3 cellular contexts compared by ENCODE assay signal in the genomic region with DNA sequence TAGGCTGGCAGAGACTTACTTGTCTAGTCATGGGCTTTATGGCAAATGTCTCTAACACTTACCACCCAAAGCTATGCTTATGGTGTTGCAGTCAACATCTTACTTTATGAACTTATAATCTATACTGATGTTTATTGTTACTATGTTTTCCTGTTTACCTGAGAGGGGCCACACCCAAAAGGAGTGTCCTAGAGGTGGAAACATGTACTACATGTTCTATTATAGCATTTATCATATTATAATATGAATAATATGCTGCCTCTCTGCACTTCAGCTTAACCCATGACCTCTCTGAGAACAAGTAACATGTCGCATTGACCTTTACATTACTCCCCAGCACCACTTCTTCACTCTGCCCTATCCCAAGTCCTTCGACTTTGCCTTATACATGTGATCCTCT.
TF ChIP-seq lines count a peak whose summit lies in the region.

No MANE protein-coding gene starts in this region.

TF ChIP-seq in SK-N-SH, 30 proteins besides CTCF, POLR2A, EP300 and RAD21 (continues in another document):
- TF ChIP-seq, protein P1, sequence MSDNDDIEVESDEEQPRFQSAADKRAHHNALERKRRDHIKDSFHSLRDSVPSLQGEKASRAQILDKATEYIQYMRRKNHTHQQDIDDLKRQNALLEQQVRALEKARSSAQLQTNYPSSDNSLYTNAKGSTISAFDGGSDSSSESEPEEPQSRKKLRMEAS (IDR thresholded peaks at IDR 0.05; ENCODE audit: low read depth): no peak
- no peak for TF ChIP-seq SIN3A (IDR thresholded peaks at IDR 0.05; ENCODE audit: borderline replicate concordance, low read depth, low read length)
- no peak for TF ChIP-seq GABPA (IDR thresholded peaks at IDR 0.05; ENCODE audit: low read depth)
- TF ChIP-seq, protein P2, sequence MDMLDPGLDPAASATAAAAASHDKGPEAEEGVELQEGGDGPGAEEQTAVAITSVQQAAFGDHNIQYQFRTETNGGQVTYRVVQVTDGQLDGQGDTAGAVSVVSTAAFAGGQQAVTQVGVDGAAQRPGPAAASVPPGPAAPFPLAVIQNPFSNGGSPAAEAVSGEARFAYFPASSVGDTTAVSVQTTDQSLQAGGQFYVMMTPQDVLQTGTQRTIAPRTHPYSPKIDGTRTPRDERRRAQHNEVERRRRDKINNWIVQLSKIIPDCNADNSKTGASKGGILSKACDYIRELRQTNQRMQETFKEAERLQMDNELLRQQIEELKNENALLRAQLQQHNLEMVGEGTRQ (IDR thresholded peaks at IDR 0.05; ENCODE audit: borderline replicate concordance, low read depth, low read length): no peak
- TF ChIP-seq MXI1 (IDR thresholded peaks at IDR 0.05; ENCODE audit: low read depth, low read length): no peak
- no peak for TF ChIP-seq NRF1 (IDR thresholded peaks at IDR 0.05; ENCODE audit: low read depth, low read length)
- no peak for TF ChIP-seq REST (IDR thresholded peaks at IDR 0.05; ENCODE audit: low read depth, low read length)
- no peak for TF ChIP-seq FOXJ3 (CRISPR knock-in tag; IDR thresholded peaks at IDR 0.05)
- no peak for TF ChIP-seq PBX3 (IDR thresholded peaks at IDR 0.05)
- TF ChIP-seq TAF1 (IDR thresholded peaks at IDR 0.05; ENCODE audit: borderline replicate concordance, low read depth, low read length): no peak
- no peak for TF ChIP-seq POLR2AphosphoS5 (IDR thresholded peaks at IDR 0.05; ENCODE audit: low read depth, low read length)
- TF ChIP-seq RCOR1 (IDR thresholded peaks at IDR 0.05; ENCODE audit: low read length): no peak

TF ChIP-seq in SK-N-SH treated with all-trans-retinoic acid at 6 μM for 48 hours, 23 proteins besides CTCF, POLR2A, EP300 and RAD21:
- TF ChIP-seq CSDC2 (CRISPR knock-in tag; IDR thresholded peaks at IDR 0.05) (no peak), TOX (CRISPR knock-in tag; IDR thresholded peaks at IDR 0.05; ENCODE audit: borderline replicate concordance) (no peak), ARNTL (CRISPR knock-in tag; IDR thresholded peaks at IDR 0.05; ENCODE audit: borderline replicate concordance, low read depth) (no peak), ESRRG (CRISPR knock-in tag; IDR thresholded peaks at IDR 0.05) (no peak), PATZ1 (CRISPR knock-in tag; IDR thresholded peaks at IDR 0.05; ENCODE audit: borderline replicate concordance) (no peak), BACH2 (CRISPR knock-in tag; IDR thresholded peaks at IDR 0.05; ENCODE audit: borderline replicate concordance) (no peak), ZNF70 (CRISPR knock-in tag; IDR thresholded peaks at IDR 0.05) (no peak), ZNF565 (CRISPR knock-in tag; conservative IDR thresholded peaks at IDR 0.05; ENCODE audit: low read depth) (no peak), ISL1 (CRISPR knock-in tag; IDR thresholded peaks at IDR 0.05) (no peak), ZFP3 (CRISPR knock-in tag; IDR thresholded peaks at IDR 0.05) (no peak)
- TF ChIP-seq, protein P3, sequence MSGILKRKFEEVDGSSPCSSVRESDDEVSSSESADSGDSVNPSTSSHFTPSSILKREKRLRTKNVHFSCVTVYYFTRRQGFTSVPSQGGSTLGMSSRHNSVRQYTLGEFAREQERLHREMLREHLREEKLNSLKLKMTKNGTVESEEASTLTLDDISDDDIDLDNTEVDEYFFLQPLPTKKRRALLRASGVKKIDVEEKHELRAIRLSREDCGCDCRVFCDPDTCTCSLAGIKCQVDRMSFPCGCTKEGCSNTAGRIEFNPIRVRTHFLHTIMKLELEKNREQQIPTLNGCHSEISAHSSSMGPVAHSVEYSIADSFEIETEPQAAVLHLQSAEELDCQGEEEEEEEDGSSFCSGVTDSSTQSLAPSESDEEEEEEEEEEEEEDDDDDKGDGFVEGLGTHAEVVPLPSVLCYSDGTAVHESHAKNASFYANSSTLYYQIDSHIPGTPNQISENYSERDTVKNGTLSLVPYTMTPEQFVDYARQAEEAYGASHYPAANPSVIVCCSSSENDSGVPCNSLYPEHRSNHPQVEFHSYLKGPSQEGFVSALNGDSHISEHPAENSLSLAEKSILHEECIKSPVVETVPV (CRISPR knock-in tag; IDR thresholded peaks at IDR 0.05): no peak
- TF ChIP-seq, protein P4, sequence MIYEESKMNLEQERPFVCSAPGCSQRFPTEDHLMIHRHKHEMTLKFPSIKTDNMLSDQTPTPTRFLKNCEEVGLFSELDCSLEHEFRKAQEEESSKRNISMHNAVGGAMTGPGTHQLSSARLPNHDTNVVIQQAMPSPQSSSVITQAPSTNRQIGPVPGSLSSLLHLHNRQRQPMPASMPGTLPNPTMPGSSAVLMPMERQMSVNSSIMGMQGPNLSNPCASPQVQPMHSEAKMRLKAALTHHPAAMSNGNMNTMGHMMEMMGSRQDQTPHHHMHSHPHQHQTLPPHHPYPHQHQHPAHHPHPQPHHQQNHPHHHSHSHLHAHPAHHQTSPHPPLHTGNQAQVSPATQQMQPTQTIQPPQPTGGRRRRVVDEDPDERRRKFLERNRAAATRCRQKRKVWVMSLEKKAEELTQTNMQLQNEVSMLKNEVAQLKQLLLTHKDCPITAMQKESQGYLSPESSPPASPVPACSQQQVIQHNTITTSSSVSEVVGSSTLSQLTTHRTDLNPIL (CRISPR knock-in tag; IDR thresholded peaks at IDR 0.05; ENCODE audit: low read depth): no peak
- TF ChIP-seq, protein P5, sequence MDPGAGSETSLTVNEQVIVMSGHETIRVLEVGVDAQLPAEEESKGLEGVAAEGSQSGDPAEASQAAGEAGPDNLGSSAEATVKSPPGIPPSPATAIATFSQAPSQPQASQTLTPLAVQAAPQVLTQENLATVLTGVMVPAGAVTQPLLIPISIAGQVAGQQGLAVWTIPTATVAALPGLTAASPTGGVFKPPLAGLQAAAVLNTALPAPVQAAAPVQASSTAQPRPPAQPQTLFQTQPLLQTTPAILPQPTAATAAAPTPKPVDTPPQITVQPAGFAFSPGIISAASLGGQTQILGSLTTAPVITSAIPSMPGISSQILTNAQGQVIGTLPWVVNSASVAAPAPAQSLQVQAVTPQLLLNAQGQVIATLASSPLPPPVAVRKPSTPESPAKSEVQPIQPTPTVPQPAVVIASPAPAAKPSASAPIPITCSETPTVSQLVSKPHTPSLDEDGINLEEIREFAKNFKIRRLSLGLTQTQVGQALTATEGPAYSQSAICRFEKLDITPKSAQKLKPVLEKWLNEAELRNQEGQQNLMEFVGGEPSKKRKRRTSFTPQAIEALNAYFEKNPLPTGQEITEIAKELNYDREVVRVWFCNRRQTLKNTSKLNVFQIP (CRISPR knock-in tag; IDR thresholded peaks at IDR 0.05; ENCODE audit: borderline replicate concordance, low read depth): no peak

TF ChIP-seq in H1, 55 proteins besides CTCF, POLR2A, EP300 and RAD21:
- TF ChIP-seq TAF1 (IDR thresholded peaks at IDR 0.05; ENCODE audit: low read depth, low read length) (no peak), E2F6 (IDR thresholded peaks at IDR 0.05) (no peak), CREB1 (IDR thresholded peaks at IDR 0.05) (no peak)
